Comparison of ENCODE assay signal across 9 cellular contexts in the genomic region with DNA sequence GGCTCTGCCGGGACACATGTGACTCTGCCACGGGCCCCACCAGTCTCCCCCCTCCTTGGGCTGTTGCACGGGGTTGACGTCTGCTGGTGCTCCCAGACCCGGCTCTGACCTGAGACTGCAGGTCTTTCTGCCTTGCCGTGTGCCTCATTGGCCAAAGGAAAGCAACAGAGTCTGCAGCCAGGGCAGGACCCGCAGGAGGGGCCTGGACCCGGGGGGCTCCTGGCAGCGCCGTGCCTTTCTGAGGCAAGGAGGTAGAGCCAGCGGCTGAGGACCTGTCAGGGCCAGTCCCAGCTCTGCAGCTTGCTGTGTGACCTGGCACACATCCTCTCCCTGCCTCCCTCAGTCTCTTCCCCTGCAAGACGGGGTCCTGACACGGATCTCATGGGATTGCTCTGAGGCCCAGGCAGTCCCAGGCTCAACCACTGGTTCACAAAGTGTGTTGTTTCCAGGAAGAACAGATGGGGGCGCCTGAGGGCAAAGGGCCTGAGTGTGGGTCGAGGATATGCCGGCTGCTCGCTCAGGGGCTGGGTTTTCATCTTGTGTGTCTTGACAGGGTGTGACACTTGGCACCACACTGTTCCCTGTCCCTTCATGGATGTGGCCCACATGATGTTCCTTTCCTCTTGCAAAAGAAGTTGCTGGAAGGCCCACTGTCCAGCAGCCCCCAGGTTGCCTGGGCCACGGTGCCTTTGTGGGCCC. TPM values are rescaled to one million over a fixed set of nuclear protein-coding genes. Genes with fewer than 3 reads are reported as not detected.
DNase-seq lines count a peak whose midpoint lies in the region; ATAC-seq, FAIRE-seq and TF ChIP-seq lines count a peak whose summit lies in the region.
"Had no signal": no experiment of that assay in that cellular context is flagged by ENCODE, and none has a peak within 500 bp of the region (broad histone marks: within the 10 kb centered on the region; RNA-seq: fewer than 3 reads in every experiment).

No MANE protein-coding gene starts in this region.

- H3K4me3 ChIP-seq in bronchial epithelial cell (ENCODE audit: low read depth, low read length), result no peak overlapping the region

- peaks cover 28% of the 10 kb centered on the region for H3K36me3 ChIP-seq in bronchial epithelial cell (ENCODE audit: control insufficient read depth, insufficient read depth, low read length)

- no peaks in the 10 kb centered on the region for H3K27me3 ChIP-seq in bronchial epithelial cell (ENCODE audit: control insufficient read depth, insufficient read depth, low read length)

- ATAC-seq in GM18873 (IDR thresholded peaks at IDR 0.05; ENCODE audit: low FRiP score, unreplicated experiment) (no peak), HG03460 (IDR thresholded peaks at IDR 0.05; ENCODE audit: unreplicated experiment) (no peak), HG02870 (IDR thresholded peaks at IDR 0.05; ENCODE audit: unreplicated experiment) (no peak)
- ATAC-seq: T-helper 17 cell had no signal

- DNase-seq in NCI-H524 (lab: John Stamatoyannopoulos, UW) (peak; percentile 5 to 9), NCI-H524 treated with DMSO at 0.1 percent for 48 hours (lab: John Stamatoyannopoulos, UW) (no peak), NCI-H526 (lab: John Stamatoyannopoulos, UW) (peak; percentile 24 to 51), bronchial epithelial cell (ENCODE audit: low read depth) (no peak), mesenteric fat pad (ENCODE audit: low spot score) (peak; percentile 88)

- TF ChIP-seq CTCF in bronchial epithelial cell (IDR thresholded peaks at IDR 0.05; ENCODE audit: insufficient read depth, low read length, severe bottlenecking), result peak; percentile 31

- no peak for FAIRE-seq in bronchial epithelial cell (lab: Jason Lieb, UNC)

RNA-seq across cellular contexts. Expression of gene CAPN10, which starts 9.0 kb away (rescaled TPM):
- total RNA-seq in bronchial epithelial cell (13.4 and 22.4 TPM in 2 replicates), mesenteric fat pad (18.2 TPM)

RNA-seq across cellular contexts. Expression of gene RNPEPL1, which starts 27.2 kb away (rescaled TPM):
- 10.8 and 12.3 TPM in 2 replicates for total RNA-seq in bronchial epithelial cell
- 69.9 TPM for total RNA-seq in mesenteric fat pad

RNA-seq across cellular contexts. Expression of gene GPR35, which starts 29.8 kb away (rescaled TPM):
- total RNA-seq in bronchial epithelial cell (0.26 and 0.38 TPM in 2 replicates), mesenteric fat pad (1.9 TPM)

RNA-seq across cellular contexts. Expression of gene DUSP28, which starts 35.4 kb away (rescaled TPM):
- total RNA-seq in bronchial epithelial cell, result 1.9 and 2.1 TPM in 2 replicates
- total RNA-seq in mesenteric fat pad, result 3.8 TPM

RNA-seq across cellular contexts. Expression of gene ANKMY1, which starts 37.7 kb away (rescaled TPM):
- total RNA-seq in bronchial epithelial cell (10.8 and 15.8 TPM in 2 replicates), mesenteric fat pad (11.4 TPM)

Comparison
In these comparisons a context has a peak if more than half of its experiments do, and no peak if none do; other contexts are left out.
1. DNase-seq: peak in NCI-H524 (2 of 2), NCI-H526 (2 of 2) and mesenteric fat pad (single experiment); none in NCI-H524 treated with DMSO at 0.1 percent for 48 hours (single experiment) and bronchial epithelial cell (single experiment).